ENCODE assay signal across 18 cellular contexts in the genomic region with DNA sequence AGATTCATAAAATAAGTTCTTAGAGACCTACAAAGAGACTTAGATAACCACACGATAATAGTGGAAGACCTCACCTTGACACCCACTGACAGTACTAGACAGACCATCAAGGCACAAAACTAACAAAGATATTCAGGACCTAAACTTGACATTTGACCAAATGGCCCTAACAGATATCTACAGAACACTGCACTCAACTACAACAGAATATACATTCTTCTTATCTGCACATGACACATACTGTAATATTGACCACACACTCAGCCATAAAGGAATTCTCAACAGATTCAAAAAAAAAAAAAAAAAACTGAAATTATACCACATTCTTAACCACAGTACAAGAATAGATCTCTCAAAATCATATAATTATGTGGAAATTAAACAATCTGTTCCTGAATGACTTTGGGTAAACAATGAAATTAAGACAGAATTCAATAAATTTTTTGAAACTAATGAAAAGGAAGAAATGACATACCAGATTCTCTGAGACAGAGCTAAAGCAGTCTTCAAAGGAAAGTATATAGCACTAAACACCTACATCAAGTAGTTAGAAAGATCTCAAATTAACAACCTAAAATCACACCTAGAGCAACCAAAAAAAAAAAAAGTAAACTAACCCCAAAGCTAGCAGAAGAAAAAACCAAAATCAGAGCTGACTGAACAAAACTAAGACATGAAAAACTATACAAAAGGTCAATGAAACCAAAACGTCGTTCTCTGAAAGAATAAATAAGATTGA.
"Had no signal": no experiment of that assay in that cellular context is flagged by ENCODE, and none has a peak within 500 bp of the region (broad histone marks: within the 10 kb centered on the region; RNA-seq: fewer than 3 reads in every experiment).

No MANE protein-coding gene starts in this region.

- ATAC-seq: left ventricle myocardium superior, WTC11 had no signal

- H3K4me3 Mint-ChIP-seq: brain, nephron progenitor cell, WTC11 had no signal

- H3K4me1 Mint-ChIP-seq: nephron progenitor cell had no signal

- H3K27me3 Mint-ChIP-seq: brain, progenitor cell of endocrine pancreas had no signal

- H3K27ac Mint-ChIP-seq: activated naive CD4-positive, alpha-beta T cell treated with anti-CD3 and anti-CD28 coated beads, Interleukin-2, amount 50 U/mL, for 72 hours; brain; progenitor cell of endocrine pancreas; WTC11 had no signal

- DNase-seq: activated CD4-positive, alpha-beta T cell treated with anti-CD3 and anti-CD28 coated beads for 48 hours; activated gamma-delta T cell; activated T-cell treated with anti-CD3 and anti-CD28 coated beads, Interleukin-2, amount 50 U/mL, for 1 hour; amygdala; cerebellar nuclear complex; effector CD8-positive, alpha-beta T cell; foreskin melanocyte; kidney glomerular epithelial cell; left ventricle myocardium superior; mesenchymal stem cell; nephron progenitor cell; stimulated activated CD4-positive, alpha-beta T cell treated with anti-CD3 and anti-CD28 coated beads, Interleukin-2, amount 100 ng/mL, for 48 hours; stimulated activated naive CD4-positive, alpha-beta T cell treated with Interleukin-2 at 50 U/mL for 16 hours; trophoblast cell had no signal
